Comparison of ENCODE assay signal across 9 cellular contexts in genomic region chr3:58084788-58085543, GRCh38.
DNase-seq lines count a peak whose midpoint lies in the region; ATAC-seq and TF ChIP-seq lines count a peak whose summit lies in the region.
"Had no signal": no experiment of that assay in that cellular context is flagged by ENCODE, and none has a peak within 500 bp of the region (broad histone marks: within the 10 kb centered on the region; RNA-seq: fewer than 3 reads in every experiment).

No MANE protein-coding gene starts in this region.

- intact Hi-C loops in right lobe of liver (cut with DNase I) = no loop called here
- intact Hi-C loops in right cardiac atrium (cut with DNase I) = no loop called here

- no peaks in the 10 kb centered on the region for H3K27me3 ChIP-seq in right lobe of liver
- H3K27me3 ChIP-seq in right cardiac atrium (ENCODE audit: control insufficient read depth, insufficient read depth) = no peaks in the 10 kb centered on the region

- peaks cover 0 to 7% (median 0%) of the 10 kb centered on the region in 4 donors for H3K4me1 ChIP-seq in right lobe of liver
- H3K4me1 ChIP-seq in right cardiac atrium (ENCODE audit: control insufficient read depth, insufficient read depth, low read length) = peaks cover 6% of the 10 kb centered on the region

- WGBS in right lobe of liver (ENCODE audit: insufficient coverage, low coverage, low lambda C conversion rate, missing lambda C conversion rate) = 56% methylated on average over 5 of the region's 5 CpGs
- 89% methylated on average over 5 of the region's 5 CpGs for WGBS in right cardiac atrium

- no peak for TF ChIP-seq CTCF in right lobe of liver (IDR thresholded peaks at IDR 0.05)

- peak overlapping the region; percentile 69 to 92 (median 77) for H3K27ac Mint-ChIP-seq in IgD-negative memory B cell

- H3K36me3 Mint-ChIP-seq in IgD-negative memory B cell = peaks cover 6% of the 10 kb centered on the region

- peak overlapping the region; percentile 41 to 82 (median 60) for H3K4me3 Mint-ChIP-seq in IgD-negative memory B cell

- peak; percentile 91 for ATAC-seq in GM18498 (IDR thresholded peaks at IDR 0.05; ENCODE audit: unreplicated experiment)
- peak; percentile 79 for ATAC-seq in GM21528 (IDR thresholded peaks at IDR 0.05; ENCODE audit: low FRiP score, unreplicated experiment)
- ATAC-seq in right lobe of liver = peak in 3 of 4 donors; percentile 29 to 69 (median 55)
- no peak for ATAC-seq in GM19397 (IDR thresholded peaks at IDR 0.05; ENCODE audit: unreplicated experiment)
- no peak for ATAC-seq in HG02763 (IDR thresholded peaks at IDR 0.05; ENCODE audit: unreplicated experiment)
- no peak for ATAC-seq in right cardiac atrium

- H3K4me3 ChIP-seq in right lobe of liver = no peak overlapping the region
- H3K4me3 ChIP-seq in right cardiac atrium (ENCODE audit: low read length) = no peak overlapping the region

- H3K27ac ChIP-seq in right lobe of liver (no peak overlapping the region), right cardiac atrium (ENCODE audit: low read length) (no peak overlapping the region)

- no peak for TF ChIP-seq POLR2A in right lobe of liver (IDR thresholded peaks at IDR 0.05)

- no peaks in the 10 kb centered on the region for H3K9me3 ChIP-seq in right lobe of liver
- no peaks in the 10 kb centered on the region for H3K9me3 ChIP-seq in right cardiac atrium (ENCODE audit: control insufficient read depth, low read length)

- H3K27me3 Mint-ChIP-seq in IgD-negative memory B cell = no peaks in the 10 kb centered on the region

- H3K9me3 Mint-ChIP-seq in IgD-negative memory B cell = no peaks in the 10 kb centered on the region

- DNase-seq in right lobe of liver (no peak), right cardiac atrium (no peak), NCI-H69 (lab: John Stamatoyannopoulos, UW) (no peak)
- DNase-seq: EL had no signal

- peaks cover 19 to 38% (median 33%) of the 10 kb centered on the region in 3 donors for H3K4me1 Mint-ChIP-seq in IgD-negative memory B cell

- H3K36me3 ChIP-seq in right lobe of liver = peaks cover 0 to 6% (median 0%) of the 10 kb centered on the region in 4 donors

Comparison
In these comparisons a context has a peak if more than half of its experiments do, and no peak if none do; other contexts are left out.
1. ATAC-seq: peak in GM18498 (single experiment), GM21528 (single experiment) and right lobe of liver (3 of 4); none in GM19397 (single experiment), HG02763 (single experiment) and right cardiac atrium (0 of 2).